24 cellular contexts compared by ENCODE assay signal in genomic region chr13:28613562-28613961, GRCh38.
"Had no signal": no experiment of that assay in that cellular context is flagged by ENCODE, and none has a peak within 500 bp of the region (broad histone marks: within the 10 kb centered on the region; RNA-seq: fewer than 3 reads in every experiment).

No MANE protein-coding gene starts in this region.

- FAIRE-seq: endometrium had no signal

- H3K36me3 Mint-ChIP-seq: activated naive CD8-positive, alpha-beta T cell treated with anti-CD3 and anti-CD28 coated beads, Interleukin-2, amount 10 ng/mL, durations not matched to agents 7 days and 5 days had no signal

- H3K4me3 ChIP-seq: breast epithelium, sigmoid colon, spleen, testis, uterus had no signal

- H3K27ac ChIP-seq: breast epithelium, sigmoid colon, spleen, testis, uterus had no signal

- H3K36me3 ChIP-seq: breast epithelium, sigmoid colon, spleen, uterus had no signal

- H3K9me3 ChIP-seq: breast epithelium, sigmoid colon, spleen, testis, uterus had no signal

- H3K27ac Mint-ChIP-seq: activated CD4-positive, alpha-beta T cell treated with anti-CD3 and anti-CD28 coated beads, Interleukin-2, amount 10 ng/mL, durations not matched to agents 7 days and 5 days; activated naive CD8-positive, alpha-beta T cell treated with anti-CD3 and anti-CD28 coated beads, Interleukin-2, amount 10 ng/mL, durations not matched to agents 7 days and 5 days; activated T-cell treated with anti-CD3 and anti-CD28 coated beads, Interleukin-2, amount 50 U/mL, for 24 hours had no signal

- DNase-seq: activated CD4-positive, alpha-beta T cell treated with anti-CD3 and anti-CD28 coated beads, Interleukin-2, amount 10 ng/mL, durations not matched to agents 7 days and 5 days; activated CD8-positive, alpha-beta memory T cell treated with anti-CD3 and anti-CD28 coated beads for 24 hours; activated CD8-positive, alpha-beta memory T cell treated with anti-CD3 and anti-CD28 coated beads, Interleukin-2, amount 50 U/mL, for 4 hours; activated naive CD4-positive, alpha-beta T cell treated with Interleukin-2 at 50 U/mL for 16 hours; activated naive CD8-positive, alpha-beta T cell treated with anti-CD3 and anti-CD28 coated beads, Interleukin-2, amount 10 ng/mL, durations not matched to agents 7 days and 5 days; activated T-cell treated with anti-CD3 and anti-CD28 coated beads, Interleukin-2, amount 50 U/mL, for 24 hours; amniotic stem cell; cerebellar nuclear complex; cortex of kidney; effector CD4-positive, alpha-beta T cell; foreskin melanocyte; hippocampal formation; kidney glomerular epithelial cell; left ventricle myocardium superior; nucleus accumbens; sigmoid colon; spleen; stimulated activated CD4-positive, alpha-beta T cell treated with anti-CD3 and anti-CD28 coated beads, Interleukin-4, amount 100 ng/mL, for 1 hour; stimulated activated naive CD4-positive, alpha-beta T cell; testis; trophoblast cell; uterus had no signal

- H3K27me3 Mint-ChIP-seq: activated naive CD8-positive, alpha-beta T cell treated with anti-CD3 and anti-CD28 coated beads, Interleukin-2, amount 10 ng/mL, durations not matched to agents 7 days and 5 days had no signal

- H3K4me3 Mint-ChIP-seq: activated CD4-positive, alpha-beta T cell treated with anti-CD3 and anti-CD28 coated beads, Interleukin-2, amount 10 ng/mL, durations not matched to agents 7 days and 5 days; activated naive CD8-positive, alpha-beta T cell treated with anti-CD3 and anti-CD28 coated beads, Interleukin-2, amount 10 ng/mL, durations not matched to agents 7 days and 5 days; activated T-cell treated with anti-CD3 and anti-CD28 coated beads, Interleukin-2, amount 50 U/mL, for 24 hours had no signal

- ATAC-seq: left ventricle myocardium superior had no signal

- H3K9me3 Mint-ChIP-seq: activated CD4-positive, alpha-beta T cell treated with anti-CD3 and anti-CD28 coated beads, Interleukin-2, amount 10 ng/mL, durations not matched to agents 7 days and 5 days; activated naive CD8-positive, alpha-beta T cell treated with anti-CD3 and anti-CD28 coated beads, Interleukin-2, amount 10 ng/mL, durations not matched to agents 7 days and 5 days; activated T-cell treated with anti-CD3 and anti-CD28 coated beads, Interleukin-2, amount 50 U/mL, for 24 hours had no signal

- H3K27me3 ChIP-seq: breast epithelium, sigmoid colon, testis, uterus had no signal

- H3K4me1 ChIP-seq: breast epithelium, sigmoid colon, testis, uterus had no signal
